Comparison of ENCODE assay signal across 7 cellular contexts in genomic region chr17:75783803-75784472, GRCh38. TPM values are rescaled to one million over a fixed set of nuclear protein-coding genes. Genes with fewer than 3 reads are reported as not detected.
DNase-seq lines count a peak whose midpoint lies in the region; ATAC-seq and TF ChIP-seq lines count a peak whose summit lies in the region.

No MANE protein-coding gene starts in this region.

- TF ChIP-seq RAD21 in IMR-90 (IDR thresholded peaks at IDR 0.05; ENCODE audit: low read length), result no peak

- peak overlapping the region; percentile 64 for H3K56ac ChIP-seq in IMR-90 (ENCODE audit: extremely low read depth, insufficient read depth, low read length)

- peak overlapping the region; percentile 98 for H3K14ac ChIP-seq in IMR-90 (replicated peaks; ENCODE audit: low read depth, low read length)

- 58% methylated on average over 8 of the region's 20 CpGs; no CpG with 5 or more reads in 1 of the 2 experiments for WGBS in IMR-90 (ENCODE audit: extremely low coverage in 2 of 2, insufficient read length in 1 of 2), 2 experiments

- DNase-seq in IMR-90 (no peak), astrocyte of the spinal cord (ENCODE audit: low read depth, low spot score) (no peak), left kidney (ENCODE audit: low read depth, low spot score) (peak; percentile 55), substantia nigra (lab: John Stamatoyannopoulos, UW) (peak in 9 of 49 donors; percentile 30 to 71 (median 53)), putamen (ENCODE audit: low spot score) (no peak)

- POLR2A ChIA-PET in IMR-90 (lab: Charles Lee; ENCODE audit: unreplicated experiment), result interaction anchor here (0.6 kb wide), 1 partner anchor 13 kb away, joined by 3 read pairs; no protein-coding TSS in a partner anchor

- peaks cover 12% of the 10 kb centered on the region for H3K9me1 ChIP-seq in IMR-90 (ENCODE audit: insufficient read depth, low read length)

- H3K9me3 ChIP-seq in IMR-90 (ENCODE audit: control insufficient read depth, insufficient read depth, low read length), result no peaks in the 10 kb centered on the region

- H3K4me3 ChIP-seq in IMR-90 (ENCODE audit: insufficient read depth, low read depth, low read length), result peak overlapping the region; percentile 36
- H3K4me3 ChIP-seq in astrocyte of the spinal cord (ENCODE audit: low read depth, low read length), result peak overlapping the region; percentile 71

- ATAC-seq in GM18909 (IDR thresholded peaks at IDR 0.05; ENCODE audit: poor library complexity, unreplicated experiment) (peak; percentile 0), IMR-90 (ENCODE audit: low read depth) (no peak), HG03039 (IDR thresholded peaks at IDR 0.05; ENCODE audit: unreplicated experiment) (no peak)

- H3K4me2 ChIP-seq in IMR-90 (ENCODE audit: low read depth, low read length), result peak overlapping the region; percentile 82

- peak overlapping the region; percentile 58 for H2BK20ac ChIP-seq in IMR-90 (ENCODE audit: low read depth, low read length)

- peak overlapping the region; percentile 84 for H4K5ac ChIP-seq in IMR-90 (ENCODE audit: low read depth, low read length)

- dilution Hi-C loops in IMR-90 (cut with HindIII; ENCODE audit: low sequenced_read_pairs, unreplicated experiment), result no loop called here

- peak overlapping the region; percentile 79 for H3K9ac ChIP-seq in IMR-90 (ENCODE audit: low read depth, low read length)

- peak overlapping the region; percentile 85 for H2BK15ac ChIP-seq in IMR-90 (ENCODE audit: low read depth, low read length)

- peak overlapping the region; percentile 87 for H2BK5ac ChIP-seq in IMR-90 (ENCODE audit: low read depth, low read length, poor library complexity, severe bottlenecking)

- peaks cover 16 to 36% of the 10 kb centered on the region in 2 experiments for H3K79me1 ChIP-seq in IMR-90 (ENCODE audit: low read depth in 1 of 2, low read length in 2 of 2)

- H4K91ac ChIP-seq in IMR-90 (ENCODE audit: insufficient read depth, low read depth, low read length), result peak overlapping the region; percentile 97

- peak overlapping the region; percentile 92 to 99 for H4K8ac ChIP-seq in IMR-90 (ENCODE audit: low read depth in 2 of 2, low read length in 2 of 2)

- BruUV-seq in IMR-90 (replicated peaks; lab: Mats Ljungman, UMichigan), result no TSS peak

- H2AK5ac ChIP-seq in IMR-90 (ENCODE audit: low read depth, low read length), result peak overlapping the region; percentile 91

- in situ Hi-C loops in IMR-90 (cut with MboI; ENCODE audit: low sequenced_read_pairs), result no loop called here
- in situ Hi-C loops in astrocyte of the spinal cord (cut with HindIII; ENCODE audit: low sequenced_read_pairs), result no loop called here

- peaks cover 16% of the 10 kb centered on the region for H3K4me1 ChIP-seq in IMR-90 (ENCODE audit: control insufficient read depth, insufficient read depth, low read length)

- H2BK120ac ChIP-seq in IMR-90 (ENCODE audit: low read depth, low read length), result peak overlapping the region; percentile 85

- H3K27ac ChIP-seq in IMR-90 (ENCODE audit: insufficient read depth, low read length) (peak overlapping the region; percentile 87), substantia nigra (ENCODE audit: low read depth, low read length, poor library complexity, severe bottlenecking) (peak overlapping the region; percentile 100)

- peaks cover under 1% of the 10 kb centered on the region; the same call in 1 of the 2 replicates for H3K36me3 ChIP-seq in IMR-90 (ENCODE audit: control insufficient read depth, insufficient read depth, low read length)

- peak overlapping the region; percentile 98 for H2AFZ ChIP-seq in IMR-90 (replicated peaks; ENCODE audit: low read length, poor library complexity)

- H3K18ac ChIP-seq in IMR-90 (ENCODE audit: low read depth, low read length), result peak overlapping the region; percentile 30

- TF ChIP-seq POLR2A in IMR-90 (IDR thresholded peaks at IDR 0.05; ENCODE audit: low read depth, low read length), result no peak

- peak overlapping the region; percentile 99 for H2AK9ac ChIP-seq in IMR-90 (replicated peaks; ENCODE audit: low read depth, low read length, poor library complexity)

- H4K20me1 ChIP-seq in IMR-90 (ENCODE audit: insufficient read depth, low read length), result peaks cover 7% of the 10 kb centered on the region

- no peak for TF ChIP-seq CTCF in IMR-90 (conservative IDR thresholded peaks at IDR 0.05; ENCODE audit: low read depth, low read length)
- TF ChIP-seq CTCF in astrocyte of the spinal cord (IDR thresholded peaks at IDR 0.05; ENCODE audit: low read depth, low read length), result peak; percentile 2

- H3K4ac ChIP-seq in IMR-90 (ENCODE audit: low read depth, low read length), result peak overlapping the region; percentile 92

- H3K23ac ChIP-seq in IMR-90 (ENCODE audit: low read depth, low read length), result peak overlapping the region; percentile 94

- intact Hi-C loops in IMR-90 (cut with micrococcal nuclease), result loop anchor here (5.0 to 10.0 kb wide), 2 partner anchors 43 to 91 kb away; partner anchors contain the start of gene TRIM47

- CTCF ChIA-PET in IMR-90 (lab: Yijun Ruan, JAX), result interaction anchor here (0.5 to 1.8 kb wide), 9 partner anchors 11 to 112 kb away, joined by 3 to 7 read pairs (median 4); partner anchors contain the start of genes TRIM65 and WBP2

- H3K27me3 ChIP-seq in IMR-90 (ENCODE audit: control insufficient read depth, insufficient read depth, low read length), result no peaks in the 10 kb centered on the region

TF ChIP-seq in IMR-90, 13 proteins besides CTCF, POLR2A, EP300 and RAD21:
- no peak for TF ChIP-seq SMC3 (IDR thresholded peaks at IDR 0.05; ENCODE audit: low read depth, low read length)
- no peak for TF ChIP-seq MAFK (IDR thresholded peaks at IDR 0.05; ENCODE audit: low read depth, low read length)
- TF ChIP-seq USF2 (IDR thresholded peaks at IDR 0.05; ENCODE audit: low read depth, low read length), result no peak

RNA-seq across cellular contexts. Expression of gene UNK, which starts 0.7 kb away (rescaled TPM):
- total RNA-seq in IMR-90 (2012; rRNA removed), result 15.4 and 15.8 TPM in 2 replicates
- 16.9 and 17.3 TPM in 2 replicates for polyA plus RNA-seq in IMR-90 (2012; rRNA removed)
- polyA plus RNA-seq in IMR-90 (2012; cell fraction: cytosol; rRNA removed), result 14.3 and 21.3 TPM in 2 replicates
- 35.1 and 41.8 TPM in 2 replicates for polyA plus RNA-seq in IMR-90 (2012; cell fraction: nucleus; rRNA removed; ENCODE audit: low replicate concordance)

RNA-seq across cellular contexts. Expression of gene GALK1, which starts 18.9 kb away (rescaled TPM):
- total RNA-seq in IMR-90 (2012; rRNA removed), result 18.9 and 21.9 TPM in 2 replicates
- polyA plus RNA-seq in IMR-90 (2012; rRNA removed), result 19.9 and 28.7 TPM in 2 replicates
- 34.6 and 48.4 TPM in 2 replicates for polyA plus RNA-seq in IMR-90 (2012; cell fraction: cytosol; rRNA removed)
- 51.9 and 143 TPM in 2 replicates for polyA plus RNA-seq in IMR-90 (2012; cell fraction: nucleus; rRNA removed; ENCODE audit: low replicate concordance)
